1 cellular context compared by ENCODE assay signal in genomic region chr10:115948415-115948814, GRCh38.
TF ChIP-seq lines count a peak whose summit lies in the region.

No MANE protein-coding gene starts in this region.

TF ChIP-seq in H1, 55 proteins besides CTCF, POLR2A, EP300 and RAD21 (continued from another document):
- TF ChIP-seq ZNF274 (IDR thresholded peaks at IDR 0.05; ENCODE audit: borderline replicate concordance, extremely low read depth, low read length) (no peak), KDM4A (IDR thresholded peaks at IDR 0.05; ENCODE audit: low read depth, low read length, severe bottlenecking) (no peak), CBX5 (IDR thresholded peaks at IDR 0.05; ENCODE audit: low read depth, low read length) (no peak), JUND (IDR thresholded peaks at IDR 0.05; ENCODE audit: low read length) (no peak), E2F6 (IDR thresholded peaks at IDR 0.05) (no peak), HDAC2 (IDR thresholded peaks at IDR 0.05; ENCODE audit: borderline replicate concordance in 1 of 2, low read depth in 2 of 2, low read length in 2 of 2) (no peak), SIX5 (IDR thresholded peaks at IDR 0.05; ENCODE audit: low read depth, low read length) (no peak), CBX8 (IDR thresholded peaks at IDR 0.05; ENCODE audit: borderline replicate concordance, low read depth, low read length) (no peak), BCL11A (IDR thresholded peaks at IDR 0.05; ENCODE audit: low read depth in 2 of 2, low read length in 2 of 2) (no peak), TCF12 (IDR thresholded peaks at IDR 0.05; ENCODE audit: low read depth, low read length) (no peak), PHF8 (conservative IDR thresholded peaks at IDR 0.05; ENCODE audit: low read depth, low read length) (no peak), ASH2L (IDR thresholded peaks at IDR 0.05; ENCODE audit: low read length) (no peak), HDAC6 (IDR thresholded peaks at IDR 0.05; ENCODE audit: low read depth, low read length) (no peak), SP1 (IDR thresholded peaks at IDR 0.05; ENCODE audit: low read depth, low read length) (no peak)
- TF ChIP-seq, protein P1, sequence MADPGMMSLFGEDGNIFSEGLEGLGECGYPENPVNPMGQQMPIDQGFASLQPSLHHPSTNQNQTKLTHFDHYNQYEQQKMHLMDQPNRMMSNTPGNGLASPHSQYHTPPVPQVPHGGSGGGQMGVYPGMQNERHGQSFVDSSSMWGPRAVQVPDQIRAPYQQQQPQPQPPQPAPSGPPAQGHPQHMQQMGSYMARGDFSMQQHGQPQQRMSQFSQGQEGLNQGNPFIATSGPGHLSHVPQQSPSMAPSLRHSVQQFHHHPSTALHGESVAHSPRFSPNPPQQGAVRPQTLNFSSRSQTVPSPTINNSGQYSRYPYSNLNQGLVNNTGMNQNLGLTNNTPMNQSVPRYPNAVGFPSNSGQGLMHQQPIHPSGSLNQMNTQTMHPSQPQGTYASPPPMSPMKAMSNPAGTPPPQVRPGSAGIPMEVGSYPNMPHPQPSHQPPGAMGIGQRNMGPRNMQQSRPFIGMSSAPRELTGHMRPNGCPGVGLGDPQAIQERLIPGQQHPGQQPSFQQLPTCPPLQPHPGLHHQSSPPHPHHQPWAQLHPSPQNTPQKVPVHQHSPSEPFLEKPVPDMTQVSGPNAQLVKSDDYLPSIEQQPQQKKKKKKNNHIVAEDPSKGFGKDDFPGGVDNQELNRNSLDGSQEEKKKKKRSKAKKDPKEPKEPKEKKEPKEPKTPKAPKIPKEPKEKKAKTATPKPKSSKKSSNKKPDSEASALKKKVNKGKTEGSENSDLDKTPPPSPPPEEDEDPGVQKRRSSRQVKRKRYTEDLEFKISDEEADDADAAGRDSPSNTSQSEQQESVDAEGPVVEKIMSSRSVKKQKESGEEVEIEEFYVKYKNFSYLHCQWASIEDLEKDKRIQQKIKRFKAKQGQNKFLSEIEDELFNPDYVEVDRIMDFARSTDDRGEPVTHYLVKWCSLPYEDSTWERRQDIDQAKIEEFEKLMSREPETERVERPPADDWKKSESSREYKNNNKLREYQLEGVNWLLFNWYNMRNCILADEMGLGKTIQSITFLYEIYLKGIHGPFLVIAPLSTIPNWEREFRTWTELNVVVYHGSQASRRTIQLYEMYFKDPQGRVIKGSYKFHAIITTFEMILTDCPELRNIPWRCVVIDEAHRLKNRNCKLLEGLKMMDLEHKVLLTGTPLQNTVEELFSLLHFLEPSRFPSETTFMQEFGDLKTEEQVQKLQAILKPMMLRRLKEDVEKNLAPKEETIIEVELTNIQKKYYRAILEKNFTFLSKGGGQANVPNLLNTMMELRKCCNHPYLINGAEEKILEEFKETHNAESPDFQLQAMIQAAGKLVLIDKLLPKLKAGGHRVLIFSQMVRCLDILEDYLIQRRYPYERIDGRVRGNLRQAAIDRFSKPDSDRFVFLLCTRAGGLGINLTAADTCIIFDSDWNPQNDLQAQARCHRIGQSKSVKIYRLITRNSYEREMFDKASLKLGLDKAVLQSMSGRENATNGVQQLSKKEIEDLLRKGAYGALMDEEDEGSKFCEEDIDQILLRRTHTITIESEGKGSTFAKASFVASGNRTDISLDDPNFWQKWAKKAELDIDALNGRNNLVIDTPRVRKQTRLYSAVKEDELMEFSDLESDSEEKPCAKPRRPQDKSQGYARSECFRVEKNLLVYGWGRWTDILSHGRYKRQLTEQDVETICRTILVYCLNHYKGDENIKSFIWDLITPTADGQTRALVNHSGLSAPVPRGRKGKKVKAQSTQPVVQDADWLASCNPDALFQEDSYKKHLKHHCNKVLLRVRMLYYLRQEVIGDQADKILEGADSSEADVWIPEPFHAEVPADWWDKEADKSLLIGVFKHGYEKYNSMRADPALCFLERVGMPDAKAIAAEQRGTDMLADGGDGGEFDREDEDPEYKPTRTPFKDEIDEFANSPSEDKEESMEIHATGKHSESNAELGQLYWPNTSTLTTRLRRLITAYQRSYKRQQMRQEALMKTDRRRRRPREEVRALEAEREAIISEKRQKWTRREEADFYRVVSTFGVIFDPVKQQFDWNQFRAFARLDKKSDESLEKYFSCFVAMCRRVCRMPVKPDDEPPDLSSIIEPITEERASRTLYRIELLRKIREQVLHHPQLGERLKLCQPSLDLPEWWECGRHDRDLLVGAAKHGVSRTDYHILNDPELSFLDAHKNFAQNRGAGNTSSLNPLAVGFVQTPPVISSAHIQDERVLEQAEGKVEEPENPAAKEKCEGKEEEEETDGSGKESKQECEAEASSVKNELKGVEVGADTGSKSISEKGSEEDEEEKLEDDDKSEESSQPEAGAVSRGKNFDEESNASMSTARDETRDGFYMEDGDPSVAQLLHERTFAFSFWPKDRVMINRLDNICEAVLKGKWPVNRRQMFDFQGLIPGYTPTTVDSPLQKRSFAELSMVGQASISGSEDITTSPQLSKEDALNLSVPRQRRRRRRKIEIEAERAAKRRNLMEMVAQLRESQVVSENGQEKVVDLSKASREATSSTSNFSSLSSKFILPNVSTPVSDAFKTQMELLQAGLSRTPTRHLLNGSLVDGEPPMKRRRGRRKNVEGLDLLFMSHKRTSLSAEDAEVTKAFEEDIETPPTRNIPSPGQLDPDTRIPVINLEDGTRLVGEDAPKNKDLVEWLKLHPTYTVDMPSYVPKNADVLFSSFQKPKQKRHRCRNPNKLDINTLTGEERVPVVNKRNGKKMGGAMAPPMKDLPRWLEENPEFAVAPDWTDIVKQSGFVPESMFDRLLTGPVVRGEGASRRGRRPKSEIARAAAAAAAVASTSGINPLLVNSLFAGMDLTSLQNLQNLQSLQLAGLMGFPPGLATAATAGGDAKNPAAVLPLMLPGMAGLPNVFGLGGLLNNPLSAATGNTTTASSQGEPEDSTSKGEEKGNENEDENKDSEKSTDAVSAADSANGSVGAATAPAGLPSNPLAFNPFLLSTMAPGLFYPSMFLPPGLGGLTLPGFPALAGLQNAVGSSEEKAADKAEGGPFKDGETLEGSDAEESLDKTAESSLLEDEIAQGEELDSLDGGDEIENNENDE (IDR thresholded peaks at IDR 0.05; ENCODE audit: insufficient replicate concordance, low read length), result no peak
TF ChIP-seq in H1: peak in this region for 0.
